ENCODE assay signal across 1 cellular context in the genomic region with DNA sequence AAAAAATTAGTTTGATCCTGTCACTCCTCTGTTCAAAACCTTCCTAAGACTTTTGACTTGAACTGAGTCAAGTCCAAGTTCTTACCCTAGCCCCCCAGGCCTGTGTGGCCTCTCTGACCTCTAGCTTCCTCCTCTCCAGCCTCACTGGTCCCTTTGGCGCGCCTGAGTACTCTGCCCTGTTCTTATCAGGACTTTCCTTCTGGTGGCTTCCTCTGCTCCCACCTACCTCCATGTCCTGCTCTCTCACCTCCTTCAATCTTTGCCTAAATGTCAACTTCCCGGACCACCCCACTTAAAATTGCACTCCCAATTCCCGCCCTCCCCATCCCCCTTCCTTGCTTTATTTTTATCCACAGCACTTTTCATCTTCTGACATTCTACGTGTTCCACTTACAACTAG.
TF ChIP-seq lines count a peak whose summit lies in the region.

No MANE protein-coding gene starts in this region.

TF ChIP-seq in K562, 482 proteins besides CTCF, POLR2A, EP300 and RAD21 (continued from another document and continues in another):
- TF ChIP-seq, protein P1, sequence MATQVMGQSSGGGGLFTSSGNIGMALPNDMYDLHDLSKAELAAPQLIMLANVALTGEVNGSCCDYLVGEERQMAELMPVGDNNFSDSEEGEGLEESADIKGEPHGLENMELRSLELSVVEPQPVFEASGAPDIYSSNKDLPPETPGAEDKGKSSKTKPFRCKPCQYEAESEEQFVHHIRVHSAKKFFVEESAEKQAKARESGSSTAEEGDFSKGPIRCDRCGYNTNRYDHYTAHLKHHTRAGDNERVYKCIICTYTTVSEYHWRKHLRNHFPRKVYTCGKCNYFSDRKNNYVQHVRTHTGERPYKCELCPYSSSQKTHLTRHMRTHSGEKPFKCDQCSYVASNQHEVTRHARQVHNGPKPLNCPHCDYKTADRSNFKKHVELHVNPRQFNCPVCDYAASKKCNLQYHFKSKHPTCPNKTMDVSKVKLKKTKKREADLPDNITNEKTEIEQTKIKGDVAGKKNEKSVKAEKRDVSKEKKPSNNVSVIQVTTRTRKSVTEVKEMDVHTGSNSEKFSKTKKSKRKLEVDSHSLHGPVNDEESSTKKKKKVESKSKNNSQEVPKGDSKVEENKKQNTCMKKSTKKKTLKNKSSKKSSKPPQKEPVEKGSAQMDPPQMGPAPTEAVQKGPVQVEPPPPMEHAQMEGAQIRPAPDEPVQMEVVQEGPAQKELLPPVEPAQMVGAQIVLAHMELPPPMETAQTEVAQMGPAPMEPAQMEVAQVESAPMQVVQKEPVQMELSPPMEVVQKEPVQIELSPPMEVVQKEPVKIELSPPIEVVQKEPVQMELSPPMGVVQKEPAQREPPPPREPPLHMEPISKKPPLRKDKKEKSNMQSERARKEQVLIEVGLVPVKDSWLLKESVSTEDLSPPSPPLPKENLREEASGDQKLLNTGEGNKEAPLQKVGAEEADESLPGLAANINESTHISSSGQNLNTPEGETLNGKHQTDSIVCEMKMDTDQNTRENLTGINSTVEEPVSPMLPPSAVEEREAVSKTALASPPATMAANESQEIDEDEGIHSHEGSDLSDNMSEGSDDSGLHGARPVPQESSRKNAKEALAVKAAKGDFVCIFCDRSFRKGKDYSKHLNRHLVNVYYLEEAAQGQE (CRISPR knock-in tag; IDR thresholded peaks at IDR 0.05; ENCODE audit: low read depth): no peak
- TF ChIP-seq SAFB2 (IDR thresholded peaks at IDR 0.05; ENCODE audit: borderline replicate concordance, low read depth, low read length, severe bottlenecking) (no peak), TCF7 (IDR thresholded peaks at IDR 0.05; ENCODE audit: borderline replicate concordance) (no peak), CHD2 (IDR thresholded peaks at IDR 0.05; ENCODE audit: low read depth, low read length) (no peak), TEAD2 (tag; IDR thresholded peaks at IDR 0.05) (no peak), HDAC3 (IDR thresholded peaks at IDR 0.05; ENCODE audit: borderline replicate concordance, partially characterized antibody) (peak; percentile 69), JUND (IDR thresholded peaks at IDR 0.05; ENCODE audit: borderline replicate concordance, low read depth, low read length) (peak; percentile 35; the same call in 1 of the 2 replicates), JUND (tag; IDR thresholded peaks at IDR 0.05; ENCODE audit: borderline replicate concordance, low read depth, low read length) (peak; percentile 48; the same call in 1 of the 3 replicates), MECOM (CRISPR knock-in tag; IDR thresholded peaks at IDR 0.05) (no peak), BRCA1 (IDR thresholded peaks at IDR 0.05) (no peak), BRCA1 (CRISPR knock-in tag; IDR thresholded peaks at IDR 0.05) (no peak), HSF4 (CRISPR knock-in tag; IDR thresholded peaks at IDR 0.05; ENCODE audit: borderline replicate concordance) (no peak), ZNF639 (CRISPR knock-in tag; conservative IDR thresholded peaks at IDR 0.05 in 1 of 2, IDR thresholded peaks at IDR 0.05 in 1 of 2) (no peak), ZBTB8A (IDR thresholded peaks at IDR 0.05; ENCODE audit: partially characterized antibody) (no peak), BRF2 (IDR thresholded peaks at IDR 0.05; ENCODE audit: borderline replicate concordance, insufficient read depth, insufficient read length) (no peak), ZNF280B (CRISPR knock-in tag; IDR thresholded peaks at IDR 0.05) (no peak), ARID3A (IDR thresholded peaks at IDR 0.05; ENCODE audit: borderline replicate concordance, low read depth, low read length) (no peak), SNAPC5 (CRISPR knock-in tag; IDR thresholded peaks at IDR 0.05) (no peak), SNRNP70 (optimal IDR thresholded peaks at IDR 0.05; ENCODE audit: low read depth, low read length) (no peak), ATF7 (IDR thresholded peaks at IDR 0.05) (no peak), ZNF764 (CRISPR knock-in tag; IDR thresholded peaks at IDR 0.05; ENCODE audit: low read depth) (no peak), SIX5 (IDR thresholded peaks at IDR 0.05; ENCODE audit: borderline replicate concordance in 1 of 2, insufficient read depth in 1 of 2, low read depth in 1 of 2, low read length in 2 of 2) (no peak), MIER1 (IDR thresholded peaks at IDR 0.05; ENCODE audit: low read depth) (no peak), ZNF696 (CRISPR knock-in tag; conservative IDR thresholded peaks at IDR 0.05) (no peak), SMAD1 (IDR thresholded peaks at IDR 0.05; ENCODE audit: low read depth, low read length, partially characterized antibody) (no peak), BMI1 (IDR thresholded peaks at IDR 0.05; ENCODE audit: low read length) (no peak), SAFB (IDR thresholded peaks at IDR 0.05; ENCODE audit: borderline replicate concordance, low read depth, low read length) (no peak), ESRRB (CRISPR knock-in tag; IDR thresholded peaks at IDR 0.05; ENCODE audit: borderline replicate concordance) (no peak), CCAR2 (IDR thresholded peaks at IDR 0.05; ENCODE audit: low read depth, low read length) (no peak), PHF21A (IDR thresholded peaks at IDR 0.05; ENCODE audit: borderline replicate concordance, low read depth) (no peak), PTTG1 (tag; IDR thresholded peaks at IDR 0.05; ENCODE audit: low read depth) (no peak), ZNF589 (CRISPR knock-in tag; IDR thresholded peaks at IDR 0.05; ENCODE audit: low read depth) (0 out of 2 replicates have a peak, but pooled peaks have one; percentile 17), POLR2AphosphoS2 (IDR thresholded peaks at IDR 0.05; ENCODE audit: low read length) (no peak), BDP1 (IDR thresholded peaks at IDR 0.05; ENCODE audit: insufficient read depth, insufficient read length) (no peak), RAD51 (IDR thresholded peaks at IDR 0.05; ENCODE audit: borderline replicate concordance, low read depth) (no peak), NCOA2 (IDR thresholded peaks at IDR 0.05; ENCODE audit: partially characterized antibody in 2 of 2) (no peak), ZNF77 (CRISPR knock-in tag; IDR thresholded peaks at IDR 0.05) (no peak), SLC30A9 (CRISPR knock-in tag; IDR thresholded peaks at IDR 0.05) (no peak), ZBTB2 (IDR thresholded peaks at IDR 0.05) (no peak), ZNF766 (CRISPR knock-in tag; conservative IDR thresholded peaks at IDR 0.05) (no peak), SIRT6 (IDR thresholded peaks at IDR 0.05; ENCODE audit: low read depth, low read length) (no peak), ETS2 (tag; IDR thresholded peaks at IDR 0.05; ENCODE audit: borderline replicate concordance, poor library complexity, severe bottlenecking) (no peak), ZNF699 (CRISPR knock-in tag; IDR thresholded peaks at IDR 0.05; ENCODE audit: insufficient replicate concordance) (no peak), YY1 (IDR thresholded peaks at IDR 0.05; ENCODE audit: borderline replicate concordance in 1 of 3, control insufficient read depth in 1 of 3, extremely low read depth in 1 of 3, insufficient read depth in 3 of 3, insufficient read length in 1 of 3, insufficient replicate concordance in 2 of 3, low read depth in 1 of 3, low read length in 2 of 3) (no peak)
- TF ChIP-seq, protein P2, sequence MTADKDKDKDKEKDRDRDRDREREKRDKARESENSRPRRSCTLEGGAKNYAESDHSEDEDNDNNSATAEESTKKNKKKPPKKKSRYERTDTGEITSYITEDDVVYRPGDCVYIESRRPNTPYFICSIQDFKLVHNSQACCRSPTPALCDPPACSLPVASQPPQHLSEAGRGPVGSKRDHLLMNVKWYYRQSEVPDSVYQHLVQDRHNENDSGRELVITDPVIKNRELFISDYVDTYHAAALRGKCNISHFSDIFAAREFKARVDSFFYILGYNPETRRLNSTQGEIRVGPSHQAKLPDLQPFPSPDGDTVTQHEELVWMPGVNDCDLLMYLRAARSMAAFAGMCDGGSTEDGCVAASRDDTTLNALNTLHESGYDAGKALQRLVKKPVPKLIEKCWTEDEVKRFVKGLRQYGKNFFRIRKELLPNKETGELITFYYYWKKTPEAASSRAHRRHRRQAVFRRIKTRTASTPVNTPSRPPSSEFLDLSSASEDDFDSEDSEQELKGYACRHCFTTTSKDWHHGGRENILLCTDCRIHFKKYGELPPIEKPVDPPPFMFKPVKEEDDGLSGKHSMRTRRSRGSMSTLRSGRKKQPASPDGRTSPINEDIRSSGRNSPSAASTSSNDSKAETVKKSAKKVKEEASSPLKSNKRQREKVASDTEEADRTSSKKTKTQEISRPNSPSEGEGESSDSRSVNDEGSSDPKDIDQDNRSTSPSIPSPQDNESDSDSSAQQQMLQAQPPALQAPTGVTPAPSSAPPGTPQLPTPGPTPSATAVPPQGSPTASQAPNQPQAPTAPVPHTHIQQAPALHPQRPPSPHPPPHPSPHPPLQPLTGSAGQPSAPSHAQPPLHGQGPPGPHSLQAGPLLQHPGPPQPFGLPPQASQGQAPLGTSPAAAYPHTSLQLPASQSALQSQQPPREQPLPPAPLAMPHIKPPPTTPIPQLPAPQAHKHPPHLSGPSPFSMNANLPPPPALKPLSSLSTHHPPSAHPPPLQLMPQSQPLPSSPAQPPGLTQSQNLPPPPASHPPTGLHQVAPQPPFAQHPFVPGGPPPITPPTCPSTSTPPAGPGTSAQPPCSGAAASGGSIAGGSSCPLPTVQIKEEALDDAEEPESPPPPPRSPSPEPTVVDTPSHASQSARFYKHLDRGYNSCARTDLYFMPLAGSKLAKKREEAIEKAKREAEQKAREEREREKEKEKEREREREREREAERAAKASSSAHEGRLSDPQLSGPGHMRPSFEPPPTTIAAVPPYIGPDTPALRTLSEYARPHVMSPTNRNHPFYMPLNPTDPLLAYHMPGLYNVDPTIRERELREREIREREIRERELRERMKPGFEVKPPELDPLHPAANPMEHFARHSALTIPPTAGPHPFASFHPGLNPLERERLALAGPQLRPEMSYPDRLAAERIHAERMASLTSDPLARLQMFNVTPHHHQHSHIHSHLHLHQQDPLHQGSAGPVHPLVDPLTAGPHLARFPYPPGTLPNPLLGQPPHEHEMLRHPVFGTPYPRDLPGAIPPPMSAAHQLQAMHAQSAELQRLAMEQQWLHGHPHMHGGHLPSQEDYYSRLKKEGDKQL (CRISPR knock-in tag; IDR thresholded peaks at IDR 0.05; ENCODE audit: borderline replicate concordance): no peak
- TF ChIP-seq, protein P3, sequence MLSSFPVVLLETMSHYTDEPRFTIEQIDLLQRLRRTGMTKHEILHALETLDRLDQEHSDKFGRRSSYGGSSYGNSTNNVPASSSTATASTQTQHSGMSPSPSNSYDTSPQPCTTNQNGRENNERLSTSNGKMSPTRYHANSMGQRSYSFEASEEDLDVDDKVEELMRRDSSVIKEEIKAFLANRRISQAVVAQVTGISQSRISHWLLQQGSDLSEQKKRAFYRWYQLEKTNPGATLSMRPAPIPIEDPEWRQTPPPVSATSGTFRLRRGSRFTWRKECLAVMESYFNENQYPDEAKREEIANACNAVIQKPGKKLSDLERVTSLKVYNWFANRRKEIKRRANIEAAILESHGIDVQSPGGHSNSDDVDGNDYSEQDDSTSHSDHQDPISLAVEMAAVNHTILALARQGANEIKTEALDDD (IDR thresholded peaks at IDR 0.05): no peak; the same call in 1 of the 2 replicates
